In genomic region chr19:13117772-13118423, GRCh38 we compare ENCODE assay signal across 1 cellular context.
TF ChIP-seq lines count a peak whose summit lies in the region.

NACC1 (plus strand) TSS chr19:13118264; CDS start chr19:13135208, 16,944 bp downstream.

TF ChIP-seq in HepG2, 621 proteins besides CTCF, POLR2A, EP300 and RAD21 (continued from another document and continues in another):
- TF ChIP-seq SNAPC4 (CRISPR knock-in tag; IDR thresholded peaks at IDR 0.05) (no peak), MAX (IDR thresholded peaks at IDR 0.05) (0 out of 2 replicates have a peak, but pooled peaks have one; percentile 40), SP5 (CRISPR knock-in tag; IDR thresholded peaks at IDR 0.05; ENCODE audit: borderline replicate concordance, low read depth) (peak; percentile 74), POGZ (CRISPR knock-in tag; IDR thresholded peaks at IDR 0.05) (no peak), JARID2 (CRISPR knock-in tag; IDR thresholded peaks at IDR 0.05; ENCODE audit: insufficient replicate concordance) (no peak), ZNF589 (CRISPR knock-in tag; conservative IDR thresholded peaks at IDR 0.05) (no peak), ZNF713 (CRISPR knock-in tag; IDR thresholded peaks at IDR 0.05) (no peak), ZSCAN5A (CRISPR knock-in tag; IDR thresholded peaks at IDR 0.05; ENCODE audit: borderline replicate concordance) (no peak), NR0B2 (CRISPR knock-in tag; IDR thresholded peaks at IDR 0.05) (no peak), MLLT10 (CRISPR knock-in tag; IDR thresholded peaks at IDR 0.05) (no peak), ZBTB20 (CRISPR knock-in tag; IDR thresholded peaks at IDR 0.05; ENCODE audit: borderline replicate concordance, low read depth) (no peak), U2AF2 (IDR thresholded peaks at IDR 0.05; ENCODE audit: low read depth, low read length) (no peak), KDM2A (CRISPR knock-in tag; IDR thresholded peaks at IDR 0.05; ENCODE audit: borderline replicate concordance, low read depth) (peak; percentile 21; the same call in 1 of the 2 replicates), ZNF609 (CRISPR knock-in tag; IDR thresholded peaks at IDR 0.05; ENCODE audit: borderline replicate concordance) (no peak), ZNF354B (CRISPR knock-in tag; IDR thresholded peaks at IDR 0.05) (no peak), ZNF3 (CRISPR knock-in tag; IDR thresholded peaks at IDR 0.05) (no peak), JDP2 (CRISPR knock-in tag; IDR thresholded peaks at IDR 0.05; ENCODE audit: borderline replicate concordance) (no peak), HNF1B (CRISPR knock-in tag; IDR thresholded peaks at IDR 0.05) (no peak), ZNF224 (CRISPR knock-in tag; IDR thresholded peaks at IDR 0.05) (no peak), RFX1 (IDR thresholded peaks at IDR 0.05) (no peak), ZNF280D (CRISPR knock-in tag; IDR thresholded peaks at IDR 0.05) (no peak), ZBTB14 (CRISPR knock-in tag; IDR thresholded peaks at IDR 0.05) (no peak), HMGA1 (CRISPR knock-in tag; conservative IDR thresholded peaks at IDR 0.05) (no peak), ZBTB7B (CRISPR knock-in tag; IDR thresholded peaks at IDR 0.05) (0 out of 2 replicates have a peak, but pooled peaks have one; percentile 58), BATF2 (CRISPR knock-in tag; IDR thresholded peaks at IDR 0.05) (no peak), ZNF704 (CRISPR knock-in tag; IDR thresholded peaks at IDR 0.05; ENCODE audit: borderline replicate concordance) (no peak), ASH2L (IDR thresholded peaks at IDR 0.05; ENCODE audit: insufficient read length, low read depth, low read length) (no peak), E2F2 (CRISPR knock-in tag; IDR thresholded peaks at IDR 0.05; ENCODE audit: borderline replicate concordance) (no peak), NCOA2 (CRISPR knock-in tag; IDR thresholded peaks at IDR 0.05) (no peak), ZGPAT (CRISPR knock-in tag; IDR thresholded peaks at IDR 0.05) (peak; percentile 52; the same call in 1 of the 2 replicates), TMF1 (CRISPR knock-in tag; IDR thresholded peaks at IDR 0.05; ENCODE audit: low read depth) (no peak), HDAC6 (IDR thresholded peaks at IDR 0.05; ENCODE audit: low read depth, low read length) (no peak), MIER2 (CRISPR knock-in tag; IDR thresholded peaks at IDR 0.05) (no peak)
